1 cellular context compared by ENCODE assay signal in the genomic region with DNA sequence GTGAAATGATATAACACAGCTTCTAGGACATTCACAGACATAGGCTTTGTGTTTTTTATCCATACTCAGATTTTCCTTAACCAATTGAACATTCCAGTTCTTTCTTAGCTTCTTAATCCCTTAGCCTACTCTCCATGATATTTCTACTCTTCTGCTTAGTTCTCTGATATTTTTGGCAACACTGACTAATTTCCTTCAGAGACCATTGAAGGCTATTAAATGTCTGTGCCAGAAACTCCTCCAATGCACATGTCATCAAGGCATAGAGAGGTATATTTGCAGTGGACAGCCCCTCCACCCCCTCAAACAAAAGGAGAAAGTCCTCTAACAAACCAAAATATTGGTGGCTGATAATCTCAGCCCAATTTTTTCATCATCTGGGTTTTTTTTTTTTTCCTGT.
TF ChIP-seq lines count a peak whose summit lies in the region.

No MANE protein-coding gene starts in this region.

TF ChIP-seq in WTC11, 78 proteins besides CTCF, POLR2A, EP300 and RAD21 (continued from another document):
- TF ChIP-seq IRF2 (CRISPR knock-in tag; IDR thresholded peaks at IDR 0.05; ENCODE audit: borderline replicate concordance, low read depth) (no peak), MXD4 (CRISPR knock-in tag; IDR thresholded peaks at IDR 0.05; ENCODE audit: borderline replicate concordance) (no peak), FOXP4 (CRISPR knock-in tag; IDR thresholded peaks at IDR 0.05) (no peak), ZNF317 (CRISPR knock-in tag; IDR thresholded peaks at IDR 0.05; ENCODE audit: borderline replicate concordance, low read depth) (no peak), GTF2I (CRISPR knock-in tag; conservative IDR thresholded peaks at IDR 0.05) (no peak), NFYB (CRISPR knock-in tag; conservative IDR thresholded peaks at IDR 0.05; ENCODE audit: low read depth) (no peak), ATF2 (CRISPR knock-in tag; IDR thresholded peaks at IDR 0.05; ENCODE audit: borderline replicate concordance, low read depth) (no peak)
- TF ChIP-seq, protein P1, sequence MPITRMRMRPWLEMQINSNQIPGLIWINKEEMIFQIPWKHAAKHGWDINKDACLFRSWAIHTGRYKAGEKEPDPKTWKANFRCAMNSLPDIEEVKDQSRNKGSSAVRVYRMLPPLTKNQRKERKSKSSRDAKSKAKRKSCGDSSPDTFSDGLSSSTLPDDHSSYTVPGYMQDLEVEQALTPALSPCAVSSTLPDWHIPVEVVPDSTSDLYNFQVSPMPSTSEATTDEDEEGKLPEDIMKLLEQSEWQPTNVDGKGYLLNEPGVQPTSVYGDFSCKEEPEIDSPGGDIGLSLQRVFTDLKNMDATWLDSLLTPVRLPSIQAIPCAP (CRISPR knock-in tag; IDR thresholded peaks at IDR 0.05): no peak
TF ChIP-seq in WTC11: peak in this region for 0.
